ENCODE assay signal across 1 cellular context in the genomic region with DNA sequence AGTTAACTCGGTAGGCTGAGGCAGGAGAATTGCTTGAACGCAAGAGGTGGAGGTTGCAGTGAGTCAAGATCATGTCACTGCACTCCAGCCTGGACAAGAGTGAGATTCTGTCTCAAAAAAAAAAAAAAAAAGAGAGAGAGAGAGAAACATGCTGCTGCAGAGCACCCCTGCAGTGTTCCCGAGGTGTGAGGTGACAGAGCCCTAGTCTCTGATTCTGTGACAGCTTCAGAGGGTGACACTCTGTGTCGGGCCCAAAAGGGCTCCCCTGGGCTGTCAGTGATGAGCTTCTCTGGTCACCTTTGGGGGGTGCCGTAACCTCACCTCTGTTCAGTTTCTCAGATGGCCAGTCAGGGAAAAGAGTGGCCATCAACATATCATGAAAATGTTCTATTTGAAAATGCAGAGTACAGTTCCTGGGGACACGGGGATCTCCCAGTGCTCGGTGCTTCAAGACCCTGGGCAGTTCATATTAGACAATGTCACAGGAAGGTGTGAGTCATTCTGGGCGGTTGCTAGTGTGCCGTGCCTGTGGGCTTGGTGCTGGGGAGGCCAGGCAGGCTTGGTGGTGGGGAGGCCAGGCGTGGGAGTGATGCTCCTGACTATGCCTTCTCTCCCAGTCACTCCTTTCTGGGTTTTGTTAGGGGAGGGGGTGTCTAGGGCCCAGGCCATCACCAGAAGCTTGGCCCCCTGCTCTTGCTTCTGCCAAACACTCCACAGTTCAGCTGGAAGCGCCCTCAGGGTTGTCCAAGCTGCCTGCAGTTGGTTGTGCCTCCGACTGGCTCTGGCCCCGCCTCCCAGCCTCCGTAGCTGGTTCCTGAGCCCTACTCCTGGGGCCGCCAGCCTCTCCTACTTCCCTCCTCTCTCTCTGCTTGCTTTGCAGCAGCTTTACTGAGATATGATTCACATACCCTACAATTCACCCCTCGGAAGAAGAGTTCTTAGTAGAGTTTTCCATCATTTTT.
TF ChIP-seq lines count a peak whose summit lies in the region.

No MANE protein-coding gene starts in this region.

TF ChIP-seq in K562, 482 proteins besides CTCF, POLR2A, EP300 and RAD21 (continued from another document and continues in another):
- TF ChIP-seq BRF1 (IDR thresholded peaks at IDR 0.05; ENCODE audit: borderline replicate concordance, extremely low read depth, insufficient read length) (no peak), HDGF (IDR thresholded peaks at IDR 0.05) (no peak), HNRNPUL1 (IDR thresholded peaks at IDR 0.05; ENCODE audit: low read length) (no peak), SAP30 (IDR thresholded peaks at IDR 0.05; ENCODE audit: borderline replicate concordance, insufficient read depth, low read depth, low read length, poor library complexity, severe bottlenecking) (no peak), MECOM (CRISPR knock-in tag; IDR thresholded peaks at IDR 0.05) (no peak), SRSF3 (IDR thresholded peaks at IDR 0.05; ENCODE audit: insufficient read depth, low read length) (no peak), ZNF324 (CRISPR knock-in tag; IDR thresholded peaks at IDR 0.05) (no peak), WHSC1 (IDR thresholded peaks at IDR 0.05; ENCODE audit: low read length) (no peak), CBFB (CRISPR knock-in tag; IDR thresholded peaks at IDR 0.05) (0 out of 2 replicates have a peak, but pooled peaks have one; percentile 26), HDAC3 (IDR thresholded peaks at IDR 0.05; ENCODE audit: borderline replicate concordance, partially characterized antibody) (no peak), NELFE (IDR thresholded peaks at IDR 0.05; ENCODE audit: insufficient read depth, insufficient read length) (no peak), ARID2 (IDR thresholded peaks at IDR 0.05) (no peak), NCOR1 (IDR thresholded peaks at IDR 0.05) (no peak), ESRRA (IDR thresholded peaks at IDR 0.05; ENCODE audit: borderline replicate concordance, low read depth) (no peak), NBN (IDR thresholded peaks at IDR 0.05; ENCODE audit: low read depth) (no peak), NFIC (IDR thresholded peaks at IDR 0.05) (no peak), CBX5 (IDR thresholded peaks at IDR 0.05; ENCODE audit: borderline replicate concordance, low read depth) (no peak), ZNF695 (CRISPR knock-in tag; IDR thresholded peaks at IDR 0.05) (0 out of 2 replicates have a peak, but pooled peaks have one; percentile 15), HDAC8 (tag; IDR thresholded peaks at IDR 0.05) (no peak), MCM7 (IDR thresholded peaks at IDR 0.05) (no peak), ZNF41 (CRISPR knock-in tag; conservative IDR thresholded peaks at IDR 0.05) (no peak; the same call in 1 of the 2 replicates), TCFL5 (CRISPR knock-in tag; conservative IDR thresholded peaks at IDR 0.05) (no peak), ZNF143 (CRISPR knock-in tag; IDR thresholded peaks at IDR 0.05) (no peak), HNRNPL (IDR thresholded peaks at IDR 0.05; ENCODE audit: low read depth, low read length) (no peak), TAF7 (tag; IDR thresholded peaks at IDR 0.05) (no peak; the same call in 1 of the 2 replicates), GTF2A2 (tag; IDR thresholded peaks at IDR 0.05) (no peak), THRAP3 (IDR thresholded peaks at IDR 0.05; ENCODE audit: borderline replicate concordance) (no peak), SRSF9 (IDR thresholded peaks at IDR 0.05; ENCODE audit: borderline replicate concordance, low read depth, low read length) (no peak), KDM1A (IDR thresholded peaks at IDR 0.05) (peak in 1 of 2 experiments; percentile 47; a peak in 1 of 4 replicates), SRF (CRISPR knock-in tag; IDR thresholded peaks at IDR 0.05) (0 out of 4 replicates have a peak, but pooled peaks of 1 of the 2 experiments have one; percentile 38), ZFP1 (CRISPR knock-in tag; IDR thresholded peaks at IDR 0.05) (no peak), DACH1 (IDR thresholded peaks at IDR 0.05; ENCODE audit: partially characterized antibody) (no peak)
- TF ChIP-seq, protein P1, sequence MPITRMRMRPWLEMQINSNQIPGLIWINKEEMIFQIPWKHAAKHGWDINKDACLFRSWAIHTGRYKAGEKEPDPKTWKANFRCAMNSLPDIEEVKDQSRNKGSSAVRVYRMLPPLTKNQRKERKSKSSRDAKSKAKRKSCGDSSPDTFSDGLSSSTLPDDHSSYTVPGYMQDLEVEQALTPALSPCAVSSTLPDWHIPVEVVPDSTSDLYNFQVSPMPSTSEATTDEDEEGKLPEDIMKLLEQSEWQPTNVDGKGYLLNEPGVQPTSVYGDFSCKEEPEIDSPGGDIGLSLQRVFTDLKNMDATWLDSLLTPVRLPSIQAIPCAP (CRISPR knock-in tag; IDR thresholded peaks at IDR 0.05; ENCODE audit: borderline replicate concordance) = 0 out of 2 replicates have a peak, but pooled peaks have one; percentile 35
- TF ChIP-seq, protein P2, sequence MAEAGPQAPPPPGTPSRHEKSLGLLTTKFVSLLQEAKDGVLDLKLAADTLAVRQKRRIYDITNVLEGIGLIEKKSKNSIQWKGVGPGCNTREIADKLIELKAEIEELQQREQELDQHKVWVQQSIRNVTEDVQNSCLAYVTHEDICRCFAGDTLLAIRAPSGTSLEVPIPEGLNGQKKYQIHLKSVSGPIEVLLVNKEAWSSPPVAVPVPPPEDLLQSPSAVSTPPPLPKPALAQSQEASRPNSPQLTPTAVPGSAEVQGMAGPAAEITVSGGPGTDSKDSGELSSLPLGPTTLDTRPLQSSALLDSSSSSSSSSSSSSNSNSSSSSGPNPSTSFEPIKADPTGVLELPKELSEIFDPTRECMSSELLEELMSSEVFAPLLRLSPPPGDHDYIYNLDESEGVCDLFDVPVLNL (CRISPR knock-in tag; IDR thresholded peaks at IDR 0.05; ENCODE audit: low read depth) = no peak
- TF ChIP-seq, protein P3, sequence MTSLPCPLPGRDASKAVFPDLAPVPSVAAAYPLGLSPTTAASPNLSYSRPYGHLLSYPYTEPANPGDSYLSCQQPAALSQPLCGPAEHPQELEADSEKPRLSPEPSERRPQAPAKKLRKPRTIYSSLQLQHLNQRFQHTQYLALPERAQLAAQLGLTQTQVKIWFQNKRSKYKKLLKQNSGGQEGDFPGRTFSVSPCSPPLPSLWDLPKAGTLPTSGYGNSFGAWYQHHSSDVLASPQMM (CRISPR knock-in tag; IDR thresholded peaks at IDR 0.05) = no peak
- TF ChIP-seq, protein P4, sequence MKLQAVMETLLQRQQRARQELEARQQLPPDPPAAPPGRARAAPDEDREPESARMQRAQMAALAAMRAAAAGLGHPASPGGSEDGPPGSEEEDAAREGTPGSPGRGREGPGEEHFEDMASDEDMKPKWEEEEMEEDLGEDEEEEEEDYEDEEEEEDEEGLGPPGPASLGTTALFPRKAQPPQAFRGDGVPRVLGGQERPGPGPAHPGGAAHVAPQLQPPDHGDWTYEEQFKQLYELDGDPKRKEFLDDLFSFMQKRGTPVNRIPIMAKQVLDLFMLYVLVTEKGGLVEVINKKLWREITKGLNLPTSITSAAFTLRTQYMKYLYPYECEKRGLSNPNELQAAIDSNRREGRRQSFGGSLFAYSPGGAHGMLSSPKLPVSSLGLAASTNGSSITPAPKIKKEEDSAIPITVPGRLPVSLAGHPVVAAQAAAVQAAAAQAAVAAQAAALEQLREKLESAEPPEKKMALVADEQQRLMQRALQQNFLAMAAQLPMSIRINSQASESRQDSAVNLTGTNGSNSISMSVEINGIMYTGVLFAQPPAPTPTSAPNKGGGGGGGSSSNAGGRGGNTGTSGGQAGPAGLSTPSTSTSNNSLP (IDR thresholded peaks at IDR 0.05; ENCODE audit: borderline replicate concordance, low read depth, low read length) = no peak
- TF ChIP-seq, protein P5, sequence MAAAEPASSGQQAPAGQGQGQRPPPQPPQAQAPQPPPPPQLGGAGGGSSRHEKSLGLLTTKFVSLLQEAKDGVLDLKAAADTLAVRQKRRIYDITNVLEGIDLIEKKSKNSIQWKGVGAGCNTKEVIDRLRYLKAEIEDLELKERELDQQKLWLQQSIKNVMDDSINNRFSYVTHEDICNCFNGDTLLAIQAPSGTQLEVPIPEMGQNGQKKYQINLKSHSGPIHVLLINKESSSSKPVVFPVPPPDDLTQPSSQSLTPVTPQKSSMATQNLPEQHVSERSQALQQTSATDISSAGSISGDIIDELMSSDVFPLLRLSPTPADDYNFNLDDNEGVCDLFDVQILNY (CRISPR knock-in tag; IDR thresholded peaks at IDR 0.05) = peak; percentile 8; the same call in 1 of the 2 replicates
- TF ChIP-seq, protein P6, sequence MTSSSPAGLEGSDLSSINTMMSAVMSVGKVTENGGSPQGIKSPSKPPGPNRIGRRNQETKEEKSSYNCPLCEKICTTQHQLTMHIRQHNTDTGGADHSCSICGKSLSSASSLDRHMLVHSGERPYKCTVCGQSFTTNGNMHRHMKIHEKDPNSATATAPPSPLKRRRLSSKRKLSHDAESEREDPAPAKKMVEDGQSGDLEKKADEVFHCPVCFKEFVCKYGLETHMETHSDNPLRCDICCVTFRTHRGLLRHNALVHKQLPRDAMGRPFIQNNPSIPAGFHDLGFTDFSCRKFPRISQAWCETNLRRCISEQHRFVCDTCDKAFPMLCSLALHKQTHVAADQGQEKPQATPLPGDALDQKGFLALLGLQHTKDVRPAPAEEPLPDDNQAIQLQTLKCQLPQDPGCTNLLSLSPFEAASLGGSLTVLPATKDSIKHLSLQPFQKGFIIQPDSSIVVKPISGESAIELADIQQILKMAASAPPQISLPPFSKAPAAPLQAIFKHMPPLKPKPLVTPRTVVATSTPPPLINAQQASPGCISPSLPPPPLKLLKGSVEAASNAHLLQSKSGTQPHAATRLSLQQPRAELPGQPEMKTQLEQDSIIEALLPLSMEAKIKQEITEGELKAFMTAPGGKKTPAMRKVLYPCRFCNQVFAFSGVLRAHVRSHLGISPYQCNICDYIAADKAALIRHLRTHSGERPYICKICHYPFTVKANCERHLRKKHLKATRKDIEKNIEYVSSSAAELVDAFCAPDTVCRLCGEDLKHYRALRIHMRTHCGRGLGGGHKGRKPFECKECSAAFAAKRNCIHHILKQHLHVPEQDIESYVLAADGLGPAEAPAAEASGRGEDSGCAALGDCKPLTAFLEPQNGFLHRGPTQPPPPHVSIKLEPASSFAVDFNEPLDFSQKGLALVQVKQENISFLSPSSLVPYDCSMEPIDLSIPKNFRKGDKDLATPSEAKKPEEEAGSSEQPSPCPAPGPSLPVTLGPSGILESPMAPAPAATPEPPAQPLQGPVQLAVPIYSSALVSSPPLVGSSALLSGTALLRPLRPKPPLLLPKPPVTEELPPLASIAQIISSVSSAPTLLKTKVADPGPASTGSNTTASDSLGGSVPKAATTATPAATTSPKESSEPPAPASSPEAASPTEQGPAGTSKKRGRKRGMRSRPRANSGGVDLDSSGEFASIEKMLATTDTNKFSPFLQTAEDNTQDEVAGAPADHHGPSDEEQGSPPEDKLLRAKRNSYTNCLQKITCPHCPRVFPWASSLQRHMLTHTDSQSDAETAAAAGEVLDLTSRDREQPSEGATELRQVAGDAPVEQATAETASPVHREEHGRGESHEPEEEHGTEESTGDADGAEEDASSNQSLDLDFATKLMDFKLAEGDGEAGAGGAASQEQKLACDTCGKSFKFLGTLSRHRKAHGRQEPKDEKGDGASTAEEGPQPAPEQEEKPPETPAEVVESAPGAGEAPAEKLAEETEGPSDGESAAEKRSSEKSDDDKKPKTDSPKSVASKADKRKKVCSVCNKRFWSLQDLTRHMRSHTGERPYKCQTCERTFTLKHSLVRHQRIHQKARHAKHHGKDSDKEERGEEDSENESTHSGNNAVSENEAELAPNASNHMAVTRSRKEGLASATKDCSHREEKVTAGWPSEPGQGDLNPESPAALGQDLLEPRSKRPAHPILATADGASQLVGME (CRISPR knock-in tag; IDR thresholded peaks at IDR 0.05) = peak; percentile 84; the same call in 1 of the 2 replicates
- TF ChIP-seq, protein P7, sequence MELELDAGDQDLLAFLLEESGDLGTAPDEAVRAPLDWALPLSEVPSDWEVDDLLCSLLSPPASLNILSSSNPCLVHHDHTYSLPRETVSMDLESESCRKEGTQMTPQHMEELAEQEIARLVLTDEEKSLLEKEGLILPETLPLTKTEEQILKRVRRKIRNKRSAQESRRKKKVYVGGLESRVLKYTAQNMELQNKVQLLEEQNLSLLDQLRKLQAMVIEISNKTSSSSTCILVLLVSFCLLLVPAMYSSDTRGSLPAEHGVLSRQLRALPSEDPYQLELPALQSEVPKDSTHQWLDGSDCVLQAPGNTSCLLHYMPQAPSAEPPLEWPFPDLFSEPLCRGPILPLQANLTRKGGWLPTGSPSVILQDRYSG (tag; conservative IDR thresholded peaks at IDR 0.05; ENCODE audit: low read depth) = no peak
- TF ChIP-seq, protein P8, sequence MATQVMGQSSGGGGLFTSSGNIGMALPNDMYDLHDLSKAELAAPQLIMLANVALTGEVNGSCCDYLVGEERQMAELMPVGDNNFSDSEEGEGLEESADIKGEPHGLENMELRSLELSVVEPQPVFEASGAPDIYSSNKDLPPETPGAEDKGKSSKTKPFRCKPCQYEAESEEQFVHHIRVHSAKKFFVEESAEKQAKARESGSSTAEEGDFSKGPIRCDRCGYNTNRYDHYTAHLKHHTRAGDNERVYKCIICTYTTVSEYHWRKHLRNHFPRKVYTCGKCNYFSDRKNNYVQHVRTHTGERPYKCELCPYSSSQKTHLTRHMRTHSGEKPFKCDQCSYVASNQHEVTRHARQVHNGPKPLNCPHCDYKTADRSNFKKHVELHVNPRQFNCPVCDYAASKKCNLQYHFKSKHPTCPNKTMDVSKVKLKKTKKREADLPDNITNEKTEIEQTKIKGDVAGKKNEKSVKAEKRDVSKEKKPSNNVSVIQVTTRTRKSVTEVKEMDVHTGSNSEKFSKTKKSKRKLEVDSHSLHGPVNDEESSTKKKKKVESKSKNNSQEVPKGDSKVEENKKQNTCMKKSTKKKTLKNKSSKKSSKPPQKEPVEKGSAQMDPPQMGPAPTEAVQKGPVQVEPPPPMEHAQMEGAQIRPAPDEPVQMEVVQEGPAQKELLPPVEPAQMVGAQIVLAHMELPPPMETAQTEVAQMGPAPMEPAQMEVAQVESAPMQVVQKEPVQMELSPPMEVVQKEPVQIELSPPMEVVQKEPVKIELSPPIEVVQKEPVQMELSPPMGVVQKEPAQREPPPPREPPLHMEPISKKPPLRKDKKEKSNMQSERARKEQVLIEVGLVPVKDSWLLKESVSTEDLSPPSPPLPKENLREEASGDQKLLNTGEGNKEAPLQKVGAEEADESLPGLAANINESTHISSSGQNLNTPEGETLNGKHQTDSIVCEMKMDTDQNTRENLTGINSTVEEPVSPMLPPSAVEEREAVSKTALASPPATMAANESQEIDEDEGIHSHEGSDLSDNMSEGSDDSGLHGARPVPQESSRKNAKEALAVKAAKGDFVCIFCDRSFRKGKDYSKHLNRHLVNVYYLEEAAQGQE (CRISPR knock-in tag; IDR thresholded peaks at IDR 0.05; ENCODE audit: low read depth) = no peak
